1 cellular context compared by ENCODE assay signal in the genomic region with DNA sequence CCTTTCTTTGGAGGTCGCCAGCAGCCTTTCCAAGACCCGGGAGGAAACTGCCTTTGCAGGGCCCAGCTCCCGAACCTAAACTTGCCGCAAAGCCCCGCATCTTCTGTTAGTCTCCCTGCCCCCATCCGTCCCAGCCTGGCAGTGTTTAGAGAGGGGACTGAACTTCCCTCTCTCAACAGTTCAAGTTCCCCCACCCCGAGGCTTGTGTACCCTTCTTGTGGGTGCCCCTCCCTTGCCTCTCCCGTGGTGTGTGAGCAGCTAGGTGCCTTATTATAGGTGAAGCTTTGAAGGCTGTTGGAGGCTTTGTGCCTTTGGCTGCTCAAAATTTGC.
TF ChIP-seq lines count a peak whose summit lies in the region.

No MANE protein-coding gene starts in this region.

TF ChIP-seq in K562, 482 proteins besides CTCF, POLR2A, EP300 and RAD21:
- TF ChIP-seq UBTF (IDR thresholded peaks at IDR 0.05; ENCODE audit: borderline replicate concordance in 1 of 2, low read depth in 2 of 2, low read length in 2 of 2): 0 out of 4 replicates have a peak, but pooled peaks of 1 of the 2 experiments have one; percentile 28
- peak; percentile 2 for TF ChIP-seq CCNT2 (IDR thresholded peaks at IDR 0.05; ENCODE audit: borderline replicate concordance, extremely low read depth, insufficient read length, low read depth, low read length)
- no peak for TF ChIP-seq ZNF551 (CRISPR knock-in tag; IDR thresholded peaks at IDR 0.05)
- TF ChIP-seq RB1 (IDR thresholded peaks at IDR 0.05; ENCODE audit: low read depth): peak; percentile 35; the same call in 1 of the 2 replicates
